ENCODE assay signal across 25 cellular contexts in the genomic region with DNA sequence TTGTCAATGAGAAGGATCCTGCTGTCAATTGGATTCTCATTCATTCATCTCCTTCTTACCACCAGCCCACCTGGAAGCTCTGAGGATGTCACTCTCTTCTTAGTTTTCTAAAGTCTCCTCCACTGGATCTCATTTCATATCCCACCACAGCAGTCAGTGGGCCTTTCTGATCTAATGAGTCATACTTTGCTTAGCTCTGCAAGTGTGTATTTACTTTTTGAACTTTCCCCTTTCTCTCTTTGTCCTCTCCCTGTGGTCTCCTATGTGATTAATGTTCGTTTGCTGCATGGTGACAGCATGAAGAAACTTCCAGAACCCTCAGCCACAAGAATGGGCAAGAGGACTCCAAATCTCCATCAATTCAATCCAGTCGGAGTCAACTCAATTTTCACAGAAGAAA.
A peak's percentile ranks its signal among the peaks of the same experiment; 100 is the strongest.
DNase-seq lines count a peak whose midpoint lies in the region; ATAC-seq and TF ChIP-seq lines count a peak whose summit lies in the region.
"Had no signal": no experiment of that assay in that cellular context is flagged by ENCODE, and none has a peak within 500 bp of the region (broad histone marks: within the 10 kb centered on the region; RNA-seq: fewer than 3 reads in every experiment).

No MANE protein-coding gene starts in this region.

- 73 to 77% (median 73%) methylated on average over 2 of the region's 2 CpGs for WGBS in heart left ventricle, 4 donors

- no peaks in the 10 kb centered on the region for H3K79me2 ChIP-seq in OCI-LY3 (ENCODE audit: low read length)

- H3K9me3 ChIP-seq in OCI-LY3 (ENCODE audit: insufficient read depth, low read length) (no peaks in the 10 kb centered on the region; the same call in 1 of the 2 replicates), heart left ventricle (peaks cover 0 to 4% (median 0%) of the 10 kb centered on the region in 12 donors)
- H3K9me3 ChIP-seq: BLaER1, neutrophil, psoas muscle had no signal

- H3K27ac Mint-ChIP-seq in activated naive CD4-positive, alpha-beta T cell treated with anti-CD3 and anti-CD28 coated beads, Interleukin-2, amount 10 ng/mL, durations not matched to agents 7 days and 5 days: peak overlapping the region; percentile 93
- peak overlapping the region; percentile 36 to 59 for H3K27ac Mint-ChIP-seq in stimulated activated naive CD8-positive, alpha-beta T cell treated with anti-CD3 and anti-CD28 coated beads, Interleukin-15, amount 100 ng/mL, for 72 hours
- H3K27ac Mint-ChIP-seq: activated CD4-positive, alpha-beta memory T cell treated with anti-CD3 and anti-CD28 coated beads for 36 hours; memory B cell had no signal

- H2AFZ ChIP-seq in OCI-LY3 (ENCODE audit: low read depth, low read length): peak overlapping the region; percentile 40

- H3K4me3 Mint-ChIP-seq in activated naive CD4-positive, alpha-beta T cell treated with anti-CD3 and anti-CD28 coated beads, Interleukin-2, amount 10 ng/mL, durations not matched to agents 7 days and 5 days: no peak overlapping the region
- no peak overlapping the region for H3K4me3 Mint-ChIP-seq in stimulated activated naive CD8-positive, alpha-beta T cell treated with anti-CD3 and anti-CD28 coated beads, Interleukin-15, amount 100 ng/mL, for 72 hours
- H3K4me3 Mint-ChIP-seq: activated CD4-positive, alpha-beta memory T cell treated with anti-CD3 and anti-CD28 coated beads for 36 hours; memory B cell had no signal

- peak; percentile 54 for ATAC-seq in stimulated activated naive CD8-positive, alpha-beta T cell treated with anti-CD3 and anti-CD28 coated beads, Interleukin-15, amount 100 ng/mL, for 72 hours
- ATAC-seq in heart left ventricle (no peak), left cardiac atrium (no peak), HG03280 (IDR thresholded peaks at IDR 0.05; ENCODE audit: unreplicated experiment) (no peak)
- ATAC-seq: left colon, psoas muscle had no signal

- H3K4me3 ChIP-seq in OCI-LY3 (ENCODE audit: low read length) (peak overlapping the region; percentile 36), heart left ventricle (no peak overlapping the region)
- H3K4me3 ChIP-seq: BLaER1, psoas muscle, SK-N-MC had no signal

- H4K20me1 ChIP-seq in OCI-LY3 (ENCODE audit: insufficient read depth, low read length): no peaks in the 10 kb centered on the region
- H4K20me1 ChIP-seq: BLaER1 had no signal

- H3K4me2 ChIP-seq in OCI-LY3 (ENCODE audit: low read length): peak overlapping the region; percentile 43
- H3K4me2 ChIP-seq: BLaER1 had no signal

- H3K4me1 ChIP-seq in OCI-LY3 (ENCODE audit: low read length) (peaks cover 36% of the 10 kb centered on the region), heart left ventricle (peaks cover 0 to 8% (median 0%) of the 10 kb centered on the region in 12 donors)
- H3K4me1 ChIP-seq: BLaER1, psoas muscle had no signal

- TF ChIP-seq CTCF in OCI-LY3 (IDR thresholded peaks at IDR 0.05; ENCODE audit: low read depth, low read length): no peak
- no peak for TF ChIP-seq CTCF in heart left ventricle (IDR thresholded peaks at IDR 0.05)

- H3K27me3 ChIP-seq in OCI-LY3 (ENCODE audit: low read depth, low read length): no peaks in the 10 kb centered on the region
- peaks cover 0 to 4% (median 0%) of the 10 kb centered on the region in 9 donors for H3K27me3 ChIP-seq in heart left ventricle
- H3K27me3 ChIP-seq: BLaER1, neutrophil had no signal

- no peak for DNase-seq in activated naive CD4-positive, alpha-beta T cell treated with anti-CD3 and anti-CD28 coated beads, Interleukin-2, amount 10 ng/mL, durations not matched to agents 7 days and 5 days
- no peak for DNase-seq in activated naive CD4-positive, alpha-beta T cell (lab: John Stamatoyannopoulos, UW)
- DNase-seq in astrocyte of the hippocampus (ENCODE audit: low read depth, low spot score): peak; percentile 39
- no peak for DNase-seq in stimulated activated naive CD8-positive, alpha-beta T cell treated with anti-CD3 and anti-CD28 coated beads, Interleukin-15, amount 100 ng/mL, for 72 hours
- DNase-seq in heart left ventricle: no peak
- DNase-seq in left cardiac atrium: no peak
- DNase-seq: ACHN; activated CD4-positive, alpha-beta memory T cell treated with anti-CD3 and anti-CD28 coated beads for 36 hours; activated effector memory CD4-positive, alpha-beta T cell treated with anti-CD3 and anti-CD28 coated beads, Interleukin-2, amount 50 U/mL, for 16 hours; aorta; Calu3; cerebellar nuclear complex; left colon; NCI-H1092 treated with DMSO at 0.1 percent for 48 hours; NCI-H1930; psoas muscle; RPMI8226; stimulated activated CD8-positive, alpha-beta memory T cell treated with anti-CD3 and anti-CD28 coated beads, Interleukin-4, amount 100 ng/mL, for 48 hours; substantia nigra had no signal

- no peak for TF ChIP-seq POLR2A in heart left ventricle (IDR thresholded peaks at IDR 0.05)

- intact Hi-C loops in heart left ventricle (cut with DNase I) (no loop called here), left cardiac atrium (cut with DNase I) (no loop called here)

- H3K27ac ChIP-seq in OCI-LY3 (ENCODE audit: low read length): peak overlapping the region; percentile 90
- H3K27ac ChIP-seq in heart left ventricle: no peak overlapping the region
- H3K27ac ChIP-seq: BLaER1, neutrophil, psoas muscle, SK-N-MC had no signal

- peaks cover 13% of the 10 kb centered on the region for H3K36me3 Mint-ChIP-seq in activated naive CD4-positive, alpha-beta T cell treated with anti-CD3 and anti-CD28 coated beads, Interleukin-2, amount 10 ng/mL, durations not matched to agents 7 days and 5 days
- H3K36me3 Mint-ChIP-seq: activated CD4-positive, alpha-beta memory T cell treated with anti-CD3 and anti-CD28 coated beads for 36 hours; memory B cell had no signal

- H3K4me1 Mint-ChIP-seq in activated naive CD4-positive, alpha-beta T cell treated with anti-CD3 and anti-CD28 coated beads, Interleukin-2, amount 10 ng/mL, durations not matched to agents 7 days and 5 days: peaks cover 27% of the 10 kb centered on the region
- peaks cover 23% of the 10 kb centered on the region for H3K4me1 Mint-ChIP-seq in stimulated activated naive CD8-positive, alpha-beta T cell treated with anti-CD3 and anti-CD28 coated beads, Interleukin-15, amount 100 ng/mL, for 72 hours
- H3K4me1 Mint-ChIP-seq: memory B cell had no signal

- CTCF ChIA-PET in activated naive CD4-positive, alpha-beta T cell treated with anti-CD3 and anti-CD28 coated beads, Interleukin-2, amount 10 ng/mL, durations not matched to agents 7 days and 5 days (lab: Charles Lee): interaction anchor here (1.8 kb wide), 1 partner anchor 9 kb away, joined by 4 read pairs; no protein-coding TSS in a partner anchor

- H3K9ac ChIP-seq in OCI-LY3 (ENCODE audit: low read length): peak overlapping the region; percentile 61; the same call in 1 of the 2 replicates
- H3K9ac ChIP-seq: BLaER1 had no signal

- H3K9me3 Mint-ChIP-seq in activated naive CD4-positive, alpha-beta T cell treated with anti-CD3 and anti-CD28 coated beads, Interleukin-2, amount 10 ng/mL, durations not matched to agents 7 days and 5 days: peaks cover 14% of the 10 kb centered on the region
- peaks cover 0 to 6% of the 10 kb centered on the region in 2 donors for H3K9me3 Mint-ChIP-seq in stimulated activated naive CD8-positive, alpha-beta T cell treated with anti-CD3 and anti-CD28 coated beads, Interleukin-15, amount 100 ng/mL, for 72 hours
- H3K9me3 Mint-ChIP-seq: activated CD4-positive, alpha-beta memory T cell treated with anti-CD3 and anti-CD28 coated beads for 36 hours had no signal

- peaks cover 13% of the 10 kb centered on the region for H3K36me3 ChIP-seq in OCI-LY3 (replicated peaks; ENCODE audit: low read depth, low read length)
- no peaks in the 10 kb centered on the region for H3K36me3 ChIP-seq in heart left ventricle
- H3K36me3 ChIP-seq: BLaER1, neutrophil had no signal

- H3K27me3 Mint-ChIP-seq in activated naive CD4-positive, alpha-beta T cell treated with anti-CD3 and anti-CD28 coated beads, Interleukin-2, amount 10 ng/mL, durations not matched to agents 7 days and 5 days: peaks cover 5% of the 10 kb centered on the region
- no peaks in the 10 kb centered on the region for H3K27me3 Mint-ChIP-seq in stimulated activated naive CD8-positive, alpha-beta T cell treated with anti-CD3 and anti-CD28 coated beads, Interleukin-15, amount 100 ng/mL, for 72 hours
